ENCODE assay signal across 9 cellular contexts in genomic region chr5:157471709-157472108, GRCh38. TPM values are rescaled to one million over a fixed set of nuclear protein-coding genes. Genes with fewer than 3 reads are reported as not detected.
DNase-seq lines count a peak whose midpoint lies in the region; FAIRE-seq and TF ChIP-seq lines count a peak whose summit lies in the region.
"Had no signal": no experiment of that assay in that cellular context is flagged by ENCODE, and none has a peak within 500 bp of the region (broad histone marks: within the 10 kb centered on the region; RNA-seq: fewer than 3 reads in every experiment).

No MANE protein-coding gene starts in this region.

- H3K4me3 ChIP-seq in bronchial epithelial cell (ENCODE audit: low read depth, low read length) = no peak overlapping the region

- H3K4me1 Mint-ChIP-seq in nephron progenitor cell = peaks cover 10% of the 10 kb centered on the region

- H3K27me3 ChIP-seq in bronchial epithelial cell (ENCODE audit: control insufficient read depth, insufficient read depth, low read length) = no peaks in the 10 kb centered on the region

- peak; percentile 66 for FAIRE-seq in bronchial epithelial cell (lab: Jason Lieb, UNC)
- FAIRE-seq: endometrium had no signal

- peak; percentile 35 for DNase-seq in stimulated activated CD4-positive, alpha-beta T cell treated with anti-CD3 and anti-CD28 coated beads, Interleukin-15, amount 100 ng/mL, for 24 hours
- no peak for DNase-seq in stimulated activated CD4-positive, alpha-beta T cell treated with anti-CD3 and anti-CD28 coated beads, Interleukin-12 subunit alpha, Interleukin-12 subunit beta, amount 100 ng/mL, for 4 hours
- DNase-seq in NCI-H82 treated with DMSO at 0.1 percent for 48 hours (lab: John Stamatoyannopoulos, UW; ENCODE audit: unreplicated experiment) (peak; percentile 27), bronchial epithelial cell (ENCODE audit: low read depth) (peak; percentile 43), nephron progenitor cell (peak; percentile 23), NCI-H146 (lab: John Stamatoyannopoulos, UW) (no peak), NCI-H524 treated with DMSO at 0.1 percent for 48 hours (lab: John Stamatoyannopoulos, UW) (no peak)
- DNase-seq in stimulated activated naive CD4-positive, alpha-beta T cell (lab: John Stamatoyannopoulos, UW) = no peak

- no peak overlapping the region for H3K27ac Mint-ChIP-seq in nephron progenitor cell

- H3K4me3 Mint-ChIP-seq in nephron progenitor cell = no peak overlapping the region

- TF ChIP-seq CTCF in bronchial epithelial cell (IDR thresholded peaks at IDR 0.05; ENCODE audit: insufficient read depth, low read length, severe bottlenecking) (peak; percentile 69), nephron progenitor cell (IDR thresholded peaks at IDR 0.05) (peak; percentile 44)

- peaks cover 21% of the 10 kb centered on the region for H3K36me3 ChIP-seq in bronchial epithelial cell (ENCODE audit: control insufficient read depth, insufficient read depth, low read length)

- no peaks in the 10 kb centered on the region for H3K27me3 Mint-ChIP-seq in nephron progenitor cell (ENCODE audit: low read depth, poor library complexity)

- H3K9me3 Mint-ChIP-seq in nephron progenitor cell = no peaks in the 10 kb centered on the region

- peaks cover 8% of the 10 kb centered on the region for H3K36me3 Mint-ChIP-seq in nephron progenitor cell (ENCODE audit: low read depth)

RNA-seq across cellular contexts. Expression of gene NIPAL4, which starts 11.7 kb away (rescaled TPM):
- total RNA-seq in bronchial epithelial cell = 5.3 and 9.2 TPM in 2 replicates

Comparison
In these comparisons a context has a peak if more than half of its experiments do, and no peak if none do; other contexts are left out.
1. DNase-seq: peak in stimulated activated CD4-positive, alpha-beta T cell treated with anti-CD3 and anti-CD28 coated beads, Interleukin-15, amount 100 ng/mL, for 24 hours (single experiment), NCI-H82 treated with DMSO at 0.1 percent for 48 hours (single experiment), bronchial epithelial cell (single experiment) and nephron progenitor cell (single experiment); none in stimulated activated CD4-positive, alpha-beta T cell treated with anti-CD3 and anti-CD28 coated beads, Interleukin-12 subunit alpha, Interleukin-12 subunit beta, amount 100 ng/mL, for 4 hours (single experiment), stimulated activated naive CD4-positive, alpha-beta T cell (0 of 6), NCI-H146 (single experiment) and NCI-H524 treated with DMSO at 0.1 percent for 48 hours (single experiment).